Comparison of ENCODE assay signal across 17 cellular contexts in the genomic region with DNA sequence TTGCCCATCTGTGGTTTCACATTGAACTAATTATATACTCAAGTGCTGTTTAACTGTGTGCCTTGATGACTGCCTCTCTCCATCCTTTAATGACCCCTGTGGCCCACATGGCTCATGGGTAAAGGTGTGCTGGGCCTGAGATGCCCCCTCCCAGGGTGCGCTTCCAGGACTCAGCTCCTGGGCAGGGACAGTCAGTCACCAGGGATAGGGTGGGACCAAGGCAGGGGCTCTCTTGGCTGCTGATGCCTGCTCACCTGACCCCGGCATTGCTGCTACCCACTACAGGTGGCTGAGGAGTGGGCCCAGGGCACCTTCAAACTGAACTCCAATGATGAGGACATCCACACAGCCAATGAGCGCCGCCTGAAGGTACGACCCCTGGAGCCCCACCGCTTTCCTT. TPM values are rescaled to one million over a fixed set of nuclear protein-coding genes. Genes with fewer than 3 reads are reported as not detected.
DNase-seq lines count a peak whose midpoint lies in the region; ATAC-seq and TF ChIP-seq lines count a peak whose summit lies in the region.
"Had no signal": no experiment of that assay in that cellular context is flagged by ENCODE, and none has a peak within 500 bp of the region (broad histone marks: within the 10 kb centered on the region; RNA-seq: fewer than 3 reads in every experiment).

No MANE protein-coding gene starts in this region.

- H3K36me3 ChIP-seq in neural progenitor cell (no peaks in the 10 kb centered on the region), sigmoid colon (peaks cover 0 to 33% (median 2%) of the 10 kb centered on the region in 4 donors)

- no peak for TF ChIP-seq EP300 in sigmoid colon (IDR thresholded peaks at IDR 0.05)

- H4K20me1 ChIP-seq in neural progenitor cell (ENCODE audit: low read depth): no peaks in the 10 kb centered on the region
- H4K20me1 ChIP-seq: BLaER1 had no signal

- H3K27me3 ChIP-seq in neural progenitor cell (no peaks in the 10 kb centered on the region), sigmoid colon (no peaks in the 10 kb centered on the region)
- H3K27me3 ChIP-seq: BLaER1 had no signal

- no peak for TF ChIP-seq CTCF in neural progenitor cell (IDR thresholded peaks at IDR 0.05)
- TF ChIP-seq CTCF in sigmoid colon (IDR thresholded peaks at IDR 0.05): no peak
- no peak for TF ChIP-seq CTCF in GM20000 (IDR thresholded peaks at IDR 0.05; ENCODE audit: extremely low read depth, missing control alignments)

- intact Hi-C loops in sigmoid colon (cut with DNase I): no loop called here

- H3K4me1 Mint-ChIP-seq in stimulated activated naive CD8-positive, alpha-beta T cell treated with anti-CD3 and anti-CD28 coated beads, Interleukin-15, amount 100 ng/mL, for 72 hours: peaks cover 9% of the 10 kb centered on the region
- peaks cover 13% of the 10 kb centered on the region for H3K4me1 Mint-ChIP-seq in neural progenitor cell

- H3K9me3 Mint-ChIP-seq in stimulated activated naive CD8-positive, alpha-beta T cell treated with anti-CD3 and anti-CD28 coated beads, Interleukin-15, amount 100 ng/mL, for 72 hours: no peaks in the 10 kb centered on the region
- H3K9me3 Mint-ChIP-seq in neural progenitor cell: no peaks in the 10 kb centered on the region
- H3K9me3 Mint-ChIP-seq: CD14-positive monocyte; CD4-positive, alpha-beta memory T cell had no signal

- H3F3A ChIP-seq in neural progenitor cell (ENCODE audit: low read depth): no peaks in the 10 kb centered on the region

- no peak overlapping the region for H3K4me2 ChIP-seq in neural progenitor cell
- H3K4me2 ChIP-seq: BLaER1 had no signal

- no peak overlapping the region for H3K27ac ChIP-seq in neural progenitor cell
- H3K27ac ChIP-seq in sigmoid colon: no peak overlapping the region
- H3K27ac ChIP-seq: BLaER1, HL-60 had no signal

- H3K4me3 ChIP-seq in neural progenitor cell (no peak overlapping the region), sigmoid colon (no peak overlapping the region)
- H3K4me3 ChIP-seq: BLaER1 had no signal

- WGBS in sigmoid colon, 2 donors: 98% methylated on average over 6 of the region's 6 CpGs

- no peaks in the 10 kb centered on the region for H3K27me3 Mint-ChIP-seq in stimulated activated naive CD8-positive, alpha-beta T cell treated with anti-CD3 and anti-CD28 coated beads, Interleukin-15, amount 100 ng/mL, for 72 hours
- peaks cover 4% of the 10 kb centered on the region for H3K27me3 Mint-ChIP-seq in neural progenitor cell (ENCODE audit: insufficient read depth, low read depth)
- H3K27me3 Mint-ChIP-seq: CD4-positive, alpha-beta memory T cell had no signal

- no peaks in the 10 kb centered on the region for H3K79me2 ChIP-seq in neural progenitor cell (ENCODE audit: low read depth)

- H3K4me1 ChIP-seq in neural progenitor cell (no peaks in the 10 kb centered on the region), sigmoid colon (peaks cover 0 to 8% (median 3%) of the 10 kb centered on the region in 4 donors)

- H2AFZ ChIP-seq in neural progenitor cell (replicated peaks): no peak overlapping the region

- peaks cover 5% of the 10 kb centered on the region for H3K36me3 Mint-ChIP-seq in neural progenitor cell

- no peaks in the 10 kb centered on the region for H3K9me3 ChIP-seq in neural progenitor cell (ENCODE audit: low read depth)
- no peaks in the 10 kb centered on the region for H3K9me3 ChIP-seq in sigmoid colon
- H3K9me3 ChIP-seq: BLaER1 had no signal

- no peak for TF ChIP-seq POLR2A in sigmoid colon (IDR thresholded peaks at IDR 0.05)

- ATAC-seq in stimulated activated naive CD8-positive, alpha-beta T cell treated with anti-CD3 and anti-CD28 coated beads, Interleukin-15, amount 100 ng/mL, for 72 hours: peak; percentile 32
- no peak for ATAC-seq in stimulated activated naive CD8-positive, alpha-beta T cell treated with anti-CD3 and anti-CD28 coated beads, Interleukin-15, Interleukin-2, amounts not matched to agents 100 U/mL and 50 U/mL, for 24 hours
- ATAC-seq in HG02610 (IDR thresholded peaks at IDR 0.05; ENCODE audit: unreplicated experiment) (no peak), HG03571 (IDR thresholded peaks at IDR 0.05; ENCODE audit: unreplicated experiment) (no peak)

- H3K4me3 Mint-ChIP-seq in stimulated activated naive CD8-positive, alpha-beta T cell treated with anti-CD3 and anti-CD28 coated beads, Interleukin-15, amount 100 ng/mL, for 72 hours: no peak overlapping the region
- peak overlapping the region; percentile 35 for H3K4me3 Mint-ChIP-seq in neural progenitor cell
- H3K4me3 Mint-ChIP-seq: CD14-positive monocyte; CD4-positive, alpha-beta memory T cell had no signal

- no peak overlapping the region for H3K27ac Mint-ChIP-seq in stimulated activated naive CD8-positive, alpha-beta T cell treated with anti-CD3 and anti-CD28 coated beads, Interleukin-15, amount 100 ng/mL, for 72 hours
- H3K27ac Mint-ChIP-seq in neural progenitor cell: no peak overlapping the region
- H3K27ac Mint-ChIP-seq: CD4-positive, alpha-beta memory T cell had no signal

- no peak overlapping the region for H3K9ac ChIP-seq in neural progenitor cell
- H3K9ac ChIP-seq: BLaER1 had no signal

- DNase-seq in stimulated activated naive CD8-positive, alpha-beta T cell treated with anti-CD3 and anti-CD28 coated beads, Interleukin-15, amount 100 ng/mL, for 72 hours: no peak
- no peak for DNase-seq in stimulated activated naive CD8-positive, alpha-beta T cell treated with anti-CD3 and anti-CD28 coated beads, Interleukin-15, Interleukin-2, amounts not matched to agents 100 U/mL and 50 U/mL, for 24 hours
- DNase-seq in neural progenitor cell (ENCODE audit: low spot score) (no peak), sigmoid colon (peak; percentile 53), GM20000 (ENCODE audit: low spot score) (no peak)
- DNase-seq: 8988T; CD4-positive, alpha-beta memory T cell; DMS153; DMS79; GDM1; GOT3; H7 had no signal

RNA-seq across cellular contexts. Expression of a gene that starts 6.5 kb away (rescaled TPM):
- total RNA-seq in neural progenitor cell (ENCODE audit: low replicate concordance) (14.2 and 31.9 TPM in 2 replicates), sigmoid colon (10 to 100 TPM; 15.6 to 30.7 (median 24.2) TPM)
- polyA plus RNA-seq in sigmoid colon: 100 to 1,000 TPM in 2 of 3 donors, 10 to 100 TPM in 1; 93.7 to 120 (median 109) TPM

RNA-seq across cellular contexts. Expression of a gene that starts 32.6 kb away (rescaled TPM):
- 30.0 and 37.9 TPM in 2 replicates for total RNA-seq in neural progenitor cell (ENCODE audit: low replicate concordance)
- 10 to 100 TPM; 24.1 to 48.5 (median 37.1) TPM for total RNA-seq in sigmoid colon
- polyA plus RNA-seq in sigmoid colon: 10 to 100 TPM; 18.6 to 25.7 (median 24.3) TPM
